Comparison of ENCODE assay signal across 9 cellular contexts in genomic region chr4:10074767-10075105, GRCh38. TPM values are rescaled to one million over a fixed set of nuclear protein-coding genes. Genes with fewer than 3 reads are reported as not detected.
DNase-seq lines count a peak whose midpoint lies in the region; ATAC-seq and TF ChIP-seq lines count a peak whose summit lies in the region.
"Had no signal": no experiment of that assay in that cellular context is flagged by ENCODE, and none has a peak within 500 bp of the region (broad histone marks: within the 10 kb centered on the region; RNA-seq: fewer than 3 reads in every experiment).

No MANE protein-coding gene starts in this region.

- H3K27me3 ChIP-seq in MG63 = no peaks in the 10 kb centered on the region

- peaks cover 10% of the 10 kb centered on the region for H3K36me3 Mint-ChIP-seq in natural killer cell

- H3K9me3 Mint-ChIP-seq in natural killer cell = no peaks in the 10 kb centered on the region
- H3K9me3 Mint-ChIP-seq: activated naive CD4-positive, alpha-beta T cell treated with anti-CD3 and anti-CD28 coated beads, Interleukin-2, amount 50 U/mL, for 24 hours had no signal

- peak; percentile 63 for DNase-seq in Daoy (ENCODE audit: low read depth)
- DNase-seq in MG63 = peak; percentile 33
- DNase-seq in cardiac fibroblast (ENCODE audit: low read depth in 2 of 2) = peak; percentile 50 to 75
- no peak for DNase-seq in natural killer cell
- DNase-seq in stimulated activated CD8-positive, alpha-beta memory T cell treated with anti-CD3 and anti-CD28 coated beads, Interleukin-4, amount 100 ng/mL, for 48 hours = no peak

- H3K27ac Mint-ChIP-seq in natural killer cell = peak overlapping the region; percentile 68 to 78
- H3K27ac Mint-ChIP-seq: activated naive CD4-positive, alpha-beta T cell treated with anti-CD3 and anti-CD28 coated beads, Interleukin-2, amount 50 U/mL, for 24 hours had no signal

- H3K4me1 Mint-ChIP-seq in natural killer cell = peaks cover 7 to 30% of the 10 kb centered on the region in 2 donors

- no peak overlapping the region for H3K4me3 Mint-ChIP-seq in natural killer cell
- H3K4me3 Mint-ChIP-seq: activated naive CD4-positive, alpha-beta T cell treated with anti-CD3 and anti-CD28 coated beads, Interleukin-2, amount 50 U/mL, for 24 hours had no signal

- TF ChIP-seq CTCF in cardiac fibroblast (IDR thresholded peaks at IDR 0.05; ENCODE audit: low read depth, low read length) = peak; percentile 70
- TF ChIP-seq CTCF in natural killer cell (IDR thresholded peaks at IDR 0.05) = no peak

- H3K27me3 Mint-ChIP-seq in natural killer cell (ENCODE audit: low read depth in 2 of 2) = no peaks in the 10 kb centered on the region
- H3K27me3 Mint-ChIP-seq: activated naive CD4-positive, alpha-beta T cell treated with anti-CD3 and anti-CD28 coated beads, Interleukin-2, amount 50 U/mL, for 24 hours had no signal

- no peaks in the 10 kb centered on the region for H3K9me3 ChIP-seq in MG63

- no peak overlapping the region for H3K4me3 ChIP-seq in MG63
- H3K4me3 ChIP-seq in cardiac fibroblast (replicated peaks in 1 of 2; ENCODE audit: low read depth in 2 of 2, low read length in 2 of 2) = no peak overlapping the region

- peaks cover 34% of the 10 kb centered on the region for H3K36me3 ChIP-seq in MG63

- peak in 1 of 3 donors; percentile 28 for ATAC-seq in natural killer cell
- ATAC-seq in GM21723 (IDR thresholded peaks at IDR 0.05; ENCODE audit: unreplicated experiment) = no peak
- ATAC-seq in GM21447 (IDR thresholded peaks at IDR 0.05; ENCODE audit: unreplicated experiment) = no peak
- no peak for ATAC-seq in GM18870 (IDR thresholded peaks at IDR 0.05; ENCODE audit: unreplicated experiment)

- intact Hi-C loops in natural killer cell (cut with micrococcal nuclease) = no loop called here

RNA-seq across cellular contexts. Expression of gene WDR1, which starts 41.9 kb away (rescaled TPM):
- total RNA-seq in Daoy (2014; rRNA removed; shearing (Covaris generic)) = 394 and 409 TPM in 2 replicates
- 181 and 237 TPM in 2 replicates for total RNA-seq in MG63 (2014; rRNA removed; shearing (Covaris generic); ENCODE audit: low replicate concordance)
- 100 to 1,000 TPM; 411 to 477 (median 468) TPM for total RNA-seq in natural killer cell

RNA-seq across cellular contexts. Expression of gene SLC2A9, which starts 53.4 kb away (rescaled TPM):
- 1.2 TPM in 1 of 2 replicates, not detected in the other for total RNA-seq in Daoy (2014; rRNA removed; shearing (Covaris generic))
- total RNA-seq in MG63 (2014; rRNA removed; shearing (Covaris generic); ENCODE audit: low replicate concordance) = not detected in 2 replicates
- total RNA-seq in natural killer cell = 1 to 10 TPM; 1.5 to 5.5 (median 3.9) TPM

Comparison
In these comparisons a context has a peak if more than half of its experiments do, and no peak if none do; other contexts are left out.
1. DNase-seq: peak in Daoy (single experiment), MG63 (single experiment) and cardiac fibroblast (2 of 2); none in natural killer cell (single experiment) and stimulated activated CD8-positive, alpha-beta memory T cell treated with anti-CD3 and anti-CD28 coated beads, Interleukin-4, amount 100 ng/mL, for 48 hours (single experiment).